In the genomic region with DNA sequence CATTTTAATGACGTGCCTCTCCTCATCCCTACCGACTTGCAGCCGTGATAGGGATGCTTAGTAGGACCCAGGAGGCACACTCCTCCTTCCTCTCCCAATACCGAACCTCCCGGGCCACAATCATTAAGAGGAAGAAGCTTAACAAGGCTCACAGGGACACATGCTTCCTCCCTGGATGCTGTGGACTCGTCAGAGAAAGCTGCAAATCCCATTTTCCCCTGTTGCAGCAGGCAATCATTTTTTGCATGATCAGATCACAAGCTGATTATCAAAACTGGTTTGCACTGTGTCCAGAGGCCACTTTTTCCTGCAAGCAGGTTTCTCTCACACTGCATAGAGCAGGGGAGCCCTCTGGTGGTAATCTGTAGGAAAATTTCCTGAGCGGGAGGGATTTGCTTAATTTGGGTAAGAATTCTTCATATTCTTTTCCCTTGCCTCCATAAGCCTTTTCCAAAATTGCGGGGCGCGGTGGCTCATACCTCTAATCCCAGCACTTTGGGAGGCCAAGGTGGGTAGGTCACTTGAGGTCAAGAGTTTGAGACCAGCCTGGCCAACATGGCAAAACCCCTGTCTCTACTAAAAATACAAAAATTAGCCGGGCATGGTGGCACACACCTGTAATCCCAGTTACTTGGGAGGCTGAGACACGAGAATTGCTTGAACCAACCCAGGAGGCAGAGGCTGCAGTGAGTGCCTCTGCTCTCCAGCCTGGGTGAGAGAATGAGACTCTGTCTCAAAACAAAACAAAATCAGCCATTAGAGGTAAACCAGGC, we compare ENCODE assay signal across 8 cellular contexts. TPM values are rescaled to one million over a fixed set of nuclear protein-coding genes. Genes with fewer than 3 reads are reported as not detected.
DNase-seq lines count a peak whose midpoint lies in the region; ATAC-seq and TF ChIP-seq lines count a peak whose summit lies in the region.

No MANE protein-coding gene starts in this region.

- peak; percentile 81 to 84 for ATAC-seq in right cardiac atrium

- no peak overlapping the region for H3K27ac ChIP-seq in ascending aorta
- H3K27ac ChIP-seq in right cardiac atrium (ENCODE audit: low read length) = no peak overlapping the region

- H3K4me3 ChIP-seq in ascending aorta = no peak overlapping the region
- peak overlapping the region; percentile 29 for H3K4me3 ChIP-seq in right cardiac atrium (ENCODE audit: low read length)

- in situ Hi-C loops in KBM-7 (cut with MboI; ENCODE audit: low pct_unique_long_range_greater_than_20kb, low sequenced_read_pairs) = no loop called here

- intact Hi-C loops in ascending aorta (cut with DNase I) = loop anchor here (5.0 kb wide), 2 partner anchors 144 to 269 kb away; a partner anchor contains a TSS
- intact Hi-C loops in right cardiac atrium (cut with DNase I) = loop anchor here in 2 of 4 donors (10.0 kb wide), 2 partner anchors 271 to 401 kb away; a partner anchor contains a TSS

- peak; percentile 71 for DNase-seq in activated CD8-positive, alpha-beta memory T cell treated with anti-CD3 and anti-CD28 coated beads for 24 hours
- DNase-seq in activated CD8-positive, alpha-beta memory T cell treated with anti-CD3 and anti-CD28 coated beads, Interleukin-2, amount 50 U/mL, for 48 hours = no peak
- DNase-seq in KBM-7 (peak; percentile 81), RPMI7951 (ENCODE audit: low read depth) (peak; percentile 69), ascending aorta (ENCODE audit: low spot score in 2 of 2) (peak in 1 of 2 donors; percentile 75), right cardiac atrium (peak in 2 of 3 donors; percentile 42 to 62), pulmonary artery endothelial cell (ENCODE audit: low read depth, low spot score) (peak; percentile 57)
- DNase-seq in activated CD4-positive, CD25-positive, alpha-beta regulatory T cell treated with anti-CD3 and anti-CD28 coated beads, Interleukin-2, amount 50 U/mL, for 72 hours = no peak

- TF ChIP-seq CTCF in ascending aorta (IDR thresholded peaks at IDR 0.05) = peak; percentile 64 to 93 (median 80)

- no peaks in the 10 kb centered on the region for H3K36me3 ChIP-seq in ascending aorta

- 15% methylated on average over 12 of the region's 12 CpGs for WGBS in right cardiac atrium

- H3K9me3 ChIP-seq in ascending aorta = no peaks in the 10 kb centered on the region
- no peaks in the 10 kb centered on the region for H3K9me3 ChIP-seq in right cardiac atrium (ENCODE audit: control insufficient read depth, low read length)

- H3K27me3 ChIP-seq in ascending aorta = no peaks in the 10 kb centered on the region
- H3K27me3 ChIP-seq in right cardiac atrium (ENCODE audit: control insufficient read depth, insufficient read depth) = no peaks in the 10 kb centered on the region

- H3K4me1 ChIP-seq in ascending aorta (no peaks in the 10 kb centered on the region), right cardiac atrium (ENCODE audit: control insufficient read depth, insufficient read depth, low read length) (peaks cover 3% of the 10 kb centered on the region)

RNA-seq across cellular contexts. Expression of a gene that starts 16.1 kb away (rescaled TPM):
- 0.10 and 0.24 TPM in 2 replicates for total RNA-seq in RPMI7951 (2014; rRNA removed; shearing (Covaris generic))
- total RNA-seq in ascending aorta (not detected), right cardiac atrium (under 1 TPM in 1 of 4 donors, not detected in 3; 0.17 TPM), pulmonary artery endothelial cell (0.18 and 0.40 TPM in 2 replicates)
- 0.20 TPM for polyA plus RNA-seq in right cardiac atrium

Comparison
In these comparisons a context has a peak if more than half of its experiments do, and no peak if none do; other contexts are left out.
1. DNase-seq: peak in activated CD8-positive, alpha-beta memory T cell treated with anti-CD3 and anti-CD28 coated beads for 24 hours (single experiment), KBM-7 (single experiment), RPMI7951 (single experiment), right cardiac atrium (2 of 3) and pulmonary artery endothelial cell (single experiment); none in activated CD8-positive, alpha-beta memory T cell treated with anti-CD3 and anti-CD28 coated beads, Interleukin-2, amount 50 U/mL, for 48 hours (single experiment) and activated CD4-positive, CD25-positive, alpha-beta regulatory T cell treated with anti-CD3 and anti-CD28 coated beads, Interleukin-2, amount 50 U/mL, for 72 hours (single experiment).